ENCODE assay signal across 19 cellular contexts in genomic region chr6:138514860-138515540, GRCh38. TPM values are rescaled to one million over a fixed set of nuclear protein-coding genes. Genes with fewer than 3 reads are reported as not detected.
DNase-seq lines count a peak whose midpoint lies in the region; ATAC-seq, FAIRE-seq and TF ChIP-seq lines count a peak whose summit lies in the region.
"Had no signal": no experiment of that assay in that cellular context is flagged by ENCODE, and none has a peak within 500 bp of the region (broad histone marks: within the 10 kb centered on the region; RNA-seq: fewer than 3 reads in every experiment).

No MANE protein-coding gene starts in this region.

- no peaks in the 10 kb centered on the region for H3K79me2 ChIP-seq in DND-41 (ENCODE audit: insufficient read depth, low read length)
- H3K79me2 ChIP-seq in HepG2 (ENCODE audit: insufficient read depth, low read length): peaks cover 54% of the 10 kb centered on the region
- no peaks in the 10 kb centered on the region for H3K79me2 ChIP-seq in Karpas-422 (ENCODE audit: low read length)

- no peak overlapping the region for H2BK5ac ChIP-seq in mesenchymal stem cell (ENCODE audit: low read depth, low read length, poor library complexity, severe bottlenecking)

- H3K79me1 ChIP-seq in mesenchymal stem cell (replicated peaks; ENCODE audit: low read length, poor library complexity, severe bottlenecking): peaks cover 27% of the 10 kb centered on the region

- FAIRE-seq in HepG2 (lab: Jason Lieb, UNC): no peak

- no peaks in the 10 kb centered on the region for H3K27me3 ChIP-seq in CD4-positive, alpha-beta memory T cell (ENCODE audit: insufficient read depth, low read length)
- peaks cover 4% of the 10 kb centered on the region for H3K27me3 ChIP-seq in DND-41 (ENCODE audit: insufficient read depth, low read length, poor library complexity)
- H3K27me3 ChIP-seq in HepG2 (ENCODE audit: control insufficient read depth in 1 of 2, insufficient read depth in 2 of 2, low read length in 2 of 2): no peaks in the 10 kb centered on the region
- H3K27me3 ChIP-seq in mesenchymal stem cell (ENCODE audit: control insufficient read depth in 1 of 2, insufficient read depth in 1 of 2, low read length in 2 of 2): no peaks in the 10 kb centered on the region
- no peaks in the 10 kb centered on the region for H3K27me3 ChIP-seq in Karpas-422 (ENCODE audit: low read length)
- H3K27me3 ChIP-seq: gastroesophageal sphincter, sigmoid colon had no signal

- no peak for TF ChIP-seq POLR2A in HepG2 (IDR thresholded peaks at IDR 0.05; ENCODE audit: insufficient read depth in 1 of 2, low read depth in 2 of 2, low read length in 2 of 2)

- no peak overlapping the region for H2BK12ac ChIP-seq in mesenchymal stem cell (ENCODE audit: low read length in 2 of 2)

- peaks cover 5% of the 10 kb centered on the region for H3K4me1 ChIP-seq in CD4-positive, alpha-beta memory T cell (ENCODE audit: insufficient read depth, low read length)
- H3K4me1 ChIP-seq in DND-41 (ENCODE audit: insufficient read depth, low read length): peaks cover 8% of the 10 kb centered on the region; the same call in 1 of the 2 replicates
- peaks cover 17% of the 10 kb centered on the region for H3K4me1 ChIP-seq in HepG2 (ENCODE audit: insufficient read depth, low read length)
- no peaks in the 10 kb centered on the region for H3K4me1 ChIP-seq in mesenchymal stem cell (ENCODE audit: control insufficient read depth, insufficient read depth, low read depth, low read length)
- peaks cover 7% of the 10 kb centered on the region for H3K4me1 ChIP-seq in Karpas-422 (ENCODE audit: low read length)
- H3K4me1 ChIP-seq: BE2C, gastroesophageal sphincter, sigmoid colon had no signal

- H3K9ac ChIP-seq in DND-41 (ENCODE audit: low read depth, low read length) (no peak overlapping the region), HepG2 (ENCODE audit: insufficient read depth, low read depth, low read length) (no peak overlapping the region), mesenchymal stem cell (ENCODE audit: low read length) (no peak overlapping the region), Karpas-422 (ENCODE audit: low read length) (no peak overlapping the region)

- no peak overlapping the region for H3K27ac ChIP-seq in CD4-positive, alpha-beta memory T cell (ENCODE audit: low read depth, low read length)
- H3K27ac ChIP-seq in DND-41 (ENCODE audit: low read length): no peak overlapping the region
- H3K27ac ChIP-seq in HepG2 (ENCODE audit: extremely low read length, insufficient read depth, low read length): peak overlapping the region; percentile 2
- no peak overlapping the region for H3K27ac ChIP-seq in mesenchymal stem cell (ENCODE audit: low read length, poor library complexity, severe bottlenecking)
- H3K27ac ChIP-seq in Karpas-422 (ENCODE audit: low read length): no peak overlapping the region
- H3K27ac ChIP-seq: epithelial cell of prostate, gastroesophageal sphincter, sigmoid colon, thoracic aorta, VCaP had no signal

- H3K9me3 ChIP-seq in CD4-positive, alpha-beta memory T cell (ENCODE audit: control insufficient read depth in 1 of 2, low read length in 2 of 2): no peaks in the 10 kb centered on the region
- peaks cover 2% of the 10 kb centered on the region for H3K9me3 ChIP-seq in DND-41 (ENCODE audit: insufficient read depth, low read length, severe bottlenecking)
- peaks cover 5% of the 10 kb centered on the region for H3K9me3 ChIP-seq in HepG2 (ENCODE audit: low read length)
- H3K9me3 ChIP-seq in mesenchymal stem cell (ENCODE audit: control insufficient read depth, low read length): peaks cover 6% of the 10 kb centered on the region
- no peaks in the 10 kb centered on the region for H3K9me3 ChIP-seq in Karpas-422 (ENCODE audit: low read length)
- H3K9me3 ChIP-seq: BE2C, sigmoid colon, thoracic aorta had no signal

- TF ChIP-seq EP300 in HepG2 (IDR thresholded peaks at IDR 0.05; ENCODE audit: low read depth in 2 of 2, low read length in 2 of 2): no peak
- no peak for TF ChIP-seq EP300 in HepG2 (CRISPR knock-in tag; IDR thresholded peaks at IDR 0.05; ENCODE audit: borderline replicate concordance)

- H3K4me1 Mint-ChIP-seq in CD4-positive, alpha-beta memory T cell: peaks cover 3 to 19% (median 9%) of the 10 kb centered on the region in 4 donors
- H3K4me1 Mint-ChIP-seq in activated CD4-positive, alpha-beta memory T cell treated with anti-CD3 and anti-CD28 coated beads, Interleukin-2, amount 10 ng/mL, durations not matched to agents 7 days and 5 days: peaks cover 25% of the 10 kb centered on the region

- no peak overlapping the region for H2AK5ac ChIP-seq in mesenchymal stem cell (ENCODE audit: low read length, severe bottlenecking)

- H4K91ac ChIP-seq in mesenchymal stem cell (ENCODE audit: low read length): no peak overlapping the region

- peak; percentile 25 to 61 (median 36) for DNase-seq in CD4-positive, alpha-beta memory T cell
- DNase-seq in DND-41: peak; percentile 13
- DNase-seq in activated CD4-positive, alpha-beta memory T cell treated with anti-CD3 and anti-CD28 coated beads, Interleukin-2, amount 10 ng/mL, durations not matched to agents 7 days and 5 days: peak; percentile 73
- DNase-seq in HepG2 (ENCODE audit: low spot score): no peak
- DNase-seq in HCEC 1CT: no peak
- DNase-seq in mesenchymal stem cell: no peak
- DNase-seq in Karpas-422: no peak
- DNase-seq: amniotic stem cell; BE2C; DMS79 treated with DMSO at 0.1 percent for 48 hours; NCI-H446 treated with DMSO at 0.1 percent for 48 hours; OCI-M1; sigmoid colon; stimulated activated CD4-positive, alpha-beta T cell treated with anti-CD3 and anti-CD28 coated beads, Interleukin-2, amount 100 ng/mL, for 48 hours; SW 1271 had no signal

- no peak overlapping the region for H3K4me3 ChIP-seq in CD4-positive, alpha-beta memory T cell (ENCODE audit: low read length in 2 of 2)
- H3K4me3 ChIP-seq in DND-41 (ENCODE audit: low read depth in 1 of 2, low read length in 2 of 2): no peak overlapping the region
- no peak overlapping the region for H3K4me3 ChIP-seq in HepG2 (replicated peaks in 1 of 3; ENCODE audit: insufficient read depth in 1 of 3, low read depth in 2 of 3, low read length in 3 of 3)
- H3K4me3 ChIP-seq in mesenchymal stem cell (ENCODE audit: insufficient read depth in 1 of 2, low read depth in 1 of 2, low read length in 2 of 2): no peak overlapping the region
- H3K4me3 ChIP-seq in Karpas-422 (ENCODE audit: low read length): no peak overlapping the region
- H3K4me3 ChIP-seq: gastroesophageal sphincter, sigmoid colon, thoracic aorta had no signal

- H3K23ac ChIP-seq in mesenchymal stem cell (ENCODE audit: low read length in 2 of 2): no peak overlapping the region

- WGBS in HepG2 (ENCODE audit: low lambda C conversion rate): 96% methylated on average over 9 of the region's 9 CpGs
- 87% methylated on average over 6 of the region's 9 CpGs for WGBS in mesenchymal stem cell

- TF ChIP-seq RAD21 in HepG2 (CRISPR knock-in tag; IDR thresholded peaks at IDR 0.05): no peak

- peak overlapping the region in 4 of 7 donors; percentile 20 to 50 (median 40) for H3K27ac Mint-ChIP-seq in CD4-positive, alpha-beta memory T cell
- H3K27ac Mint-ChIP-seq in activated CD4-positive, alpha-beta memory T cell treated with anti-CD3 and anti-CD28 coated beads, Interleukin-2, amount 10 ng/mL, durations not matched to agents 7 days and 5 days: peak overlapping the region; percentile 3

- CTCF ChIA-PET in CD4-positive, alpha-beta memory T cell (lab: Charles Lee; ENCODE audit: partially characterized antibody): interaction anchor here (2.4 to 10.7 kb wide), 3 partner anchors 59 to 398 kb away, joined by 7 to 147 read pairs (median 141); no protein-coding TSS in a partner anchor
- CTCF ChIA-PET in activated CD4-positive, alpha-beta memory T cell treated with anti-CD3 and anti-CD28 coated beads, Interleukin-2, amount 10 ng/mL, durations not matched to agents 7 days and 5 days (lab: Charles Lee): interaction anchor here (0.8 to 7.3 kb wide), 5 partner anchors 9 to 399 kb away, joined by 3 to 74 read pairs (median 3); no protein-coding TSS in a partner anchor
- CTCF ChIA-PET in HepG2 (lab: Yijun Ruan, JAX; ENCODE audit: low intra/inter-chr PET ratio, low total read pairs): interaction anchor here (2.0 kb wide), 1 partner anchor 86 kb away, joined by 5 read pairs; no protein-coding TSS in a partner anchor

- H3K4me3 Mint-ChIP-seq in CD4-positive, alpha-beta memory T cell: peak overlapping the region in 1 of 8 donors; percentile 7
- H3K4me3 Mint-ChIP-seq in activated CD4-positive, alpha-beta memory T cell treated with anti-CD3 and anti-CD28 coated beads, Interleukin-2, amount 10 ng/mL, durations not matched to agents 7 days and 5 days: no peak overlapping the region

- POLR2A ChIA-PET in CD4-positive, alpha-beta memory T cell (lab: Charles Lee; ENCODE audit: partially characterized antibody): interaction anchor here (0.7 kb wide), 1 partner anchor 1188 kb away, joined by 3 read pairs; no protein-coding TSS in a partner anchor
- POLR2A ChIA-PET in activated CD4-positive, alpha-beta memory T cell treated with anti-CD3 and anti-CD28 coated beads, Interleukin-2, amount 10 ng/mL, durations not matched to agents 7 days and 5 days (lab: Charles Lee): no interaction called here
- POLR2A ChIA-PET in HepG2 (lab: Yijun Ruan, JAX): interaction anchor here (1.1 kb wide), 1 partner anchor 58 kb away, joined by 5 read pairs; no protein-coding TSS in a partner anchor

- no peak overlapping the region for H4K8ac ChIP-seq in mesenchymal stem cell (ENCODE audit: low read length)

- no peaks in the 10 kb centered on the region for H3K36me3 ChIP-seq in CD4-positive, alpha-beta memory T cell (ENCODE audit: insufficient read depth, low read length)
- H3K36me3 ChIP-seq in DND-41 (ENCODE audit: insufficient read depth, low read length) (no peaks in the 10 kb centered on the region), HepG2 (replicated peaks in 1 of 2; ENCODE audit: control insufficient read depth in 1 of 2, insufficient read depth in 2 of 2, low read length in 2 of 2) (no peaks in the 10 kb centered on the region; a peak in 1 of 5 replicates), mesenchymal stem cell (ENCODE audit: control insufficient read depth in 1 of 2, insufficient read depth in 2 of 2, low read depth in 1 of 2, low read length in 2 of 2) (peaks cover 3 to 9% of the 10 kb centered on the region in 2 experiments), Karpas-422 (ENCODE audit: insufficient read depth, low read length) (no peaks in the 10 kb centered on the region)
- H3K36me3 ChIP-seq: BE2C, gastroesophageal sphincter, sigmoid colon, thoracic aorta had no signal

- H4K20me1 ChIP-seq in DND-41 (ENCODE audit: insufficient read depth, low read length) (no peaks in the 10 kb centered on the region), HepG2 (ENCODE audit: insufficient read depth, low read length) (no peaks in the 10 kb centered on the region), Karpas-422 (ENCODE audit: insufficient read depth, low read depth, low read length) (no peaks in the 10 kb centered on the region)

- no peaks in the 10 kb centered on the region for H3K36me3 Mint-ChIP-seq in CD4-positive, alpha-beta memory T cell
- H3K36me3 Mint-ChIP-seq in activated CD4-positive, alpha-beta memory T cell treated with anti-CD3 and anti-CD28 coated beads, Interleukin-2, amount 10 ng/mL, durations not matched to agents 7 days and 5 days (ENCODE audit: low read depth): no peaks in the 10 kb centered on the region

- H3K14ac ChIP-seq in mesenchymal stem cell (ENCODE audit: low read length in 2 of 2): no peak overlapping the region

- in situ Hi-C loops in HepG2 (cut with HindIII; ENCODE audit: extremely low pct_ligation_motif_present, low pct_unique_long_range_greater_than_20kb): no loop called here

- ATAC-seq in DND-41 (ENCODE audit: insufficient read depth, low read depth) (peak; percentile 83), HepG2 (no peak)
- ATAC-seq: gastroesophageal sphincter had no signal

- intact Hi-C loops in CD4-positive, alpha-beta memory T cell (cut with micrococcal nuclease): no loop called here
- intact Hi-C loops in HepG2 (cut with micrococcal nuclease; ENCODE audit: unreplicated experiment): loop anchor here (5.0 kb wide), 1 partner anchor 252 kb away; no protein-coding TSS in a partner anchor

- no peak overlapping the region for H3K4me2 ChIP-seq in DND-41 (ENCODE audit: insufficient read depth, low read length)
- H3K4me2 ChIP-seq in HepG2 (ENCODE audit: low read depth, low read length): no peak overlapping the region
- H3K4me2 ChIP-seq in mesenchymal stem cell (ENCODE audit: low read length, poor library complexity, severe bottlenecking): no peak overlapping the region
- H3K4me2 ChIP-seq in Karpas-422 (ENCODE audit: low read depth, low read length, poor library complexity, severe bottlenecking): no peak overlapping the region

- BruUV-seq in HepG2 (replicated peaks; lab: Mats Ljungman, UMichigan): no TSS peak

- H3K4ac ChIP-seq in mesenchymal stem cell (ENCODE audit: low read depth in 1 of 2, low read length in 2 of 2): no peak overlapping the region

- H3K9me3 Mint-ChIP-seq in CD4-positive, alpha-beta memory T cell: peaks cover 0 to 3% (median 0%) of the 10 kb centered on the region in 8 donors
- H3K9me3 Mint-ChIP-seq in activated CD4-positive, alpha-beta memory T cell treated with anti-CD3 and anti-CD28 coated beads, Interleukin-2, amount 10 ng/mL, durations not matched to agents 7 days and 5 days: no peaks in the 10 kb centered on the region

- no peak overlapping the region for H2BK120ac ChIP-seq in mesenchymal stem cell (ENCODE audit: low read depth, low read length)

- H3K9me2 ChIP-seq in Karpas-422 (replicated peaks; ENCODE audit: insufficient read depth, low read length): no peaks in the 10 kb centered on the region

- no peak overlapping the region for H3K18ac ChIP-seq in mesenchymal stem cell (ENCODE audit: low read depth in 1 of 2, low read length in 2 of 2)

- H2BK15ac ChIP-seq in mesenchymal stem cell (ENCODE audit: low read depth, poor library complexity, severe bottlenecking): no peak overlapping the region

- H3K27me3 Mint-ChIP-seq in CD4-positive, alpha-beta memory T cell: peaks cover 5 to 7% of the 10 kb centered on the region in 2 donors
- H3K27me3 Mint-ChIP-seq in activated CD4-positive, alpha-beta memory T cell treated with anti-CD3 and anti-CD28 coated beads, Interleukin-2, amount 10 ng/mL, durations not matched to agents 7 days and 5 days: peaks cover 11% of the 10 kb centered on the region

- no peak for TF ChIP-seq CTCF in DND-41 (IDR thresholded peaks at IDR 0.05; ENCODE audit: borderline replicate concordance, extremely low read depth, low read length, poor library complexity, severe bottlenecking)
- no peak for TF ChIP-seq CTCF in HepG2 (CRISPR knock-in tag; IDR thresholded peaks at IDR 0.05)

- no peak overlapping the region for H2AFZ ChIP-seq in DND-41 (ENCODE audit: low read depth, low read length)
- H2AFZ ChIP-seq in HepG2 (ENCODE audit: low read length): no peak overlapping the region
- H2AFZ ChIP-seq in mesenchymal stem cell (ENCODE audit: low read depth, low read length): no peak overlapping the region
- H2AFZ ChIP-seq in Karpas-422 (ENCODE audit: low read length): no peak overlapping the region

RNA-seq across cellular contexts. Expression of gene NHSL1, which starts 15.7 kb away (rescaled TPM):
- total RNA-seq in CD4-positive, alpha-beta memory T cell: under 1 TPM; 0.53 to 0.58 TPM
- not detected for polyA plus RNA-seq in CD4-positive, alpha-beta memory T cell
- 1 to 10 TPM; 1.0 to 1.4 TPM for total RNA-seq in activated CD4-positive, alpha-beta memory T cell treated with anti-CD3 and anti-CD28 coated beads, Interleukin-2, amount 10 ng/mL, durations not matched to agents 7 days and 5 days
- total RNA-seq in HepG2 (2016; rRNA removed; fragmentation: Illumina TruSeq; extraction: Trizol): 53.6 and 59.5 TPM in 2 replicates
- 19.0 and 21.3 TPM in 2 replicates for total RNA-seq in HepG2 (2016; cell fraction: cytosol; rRNA removed; fragmentation: Illumina TruSeq; extraction: Trizol; ENCODE audit: low read depth)
- 55.9 and 56.5 TPM in 2 replicates for total RNA-seq in HepG2 (2016; cell fraction: insoluble cytoplasmic fraction; rRNA removed; fragmentation: Illumina TruSeq; extraction: Trizol)
- 22.2 and 23.0 TPM in 2 replicates for total RNA-seq in HepG2 (2016; cell fraction: membrane; rRNA removed; fragmentation: Illumina TruSeq; extraction: Trizol)
- total RNA-seq in HepG2 (2016; cell fraction: nucleus; rRNA removed; fragmentation: Illumina TruSeq; extraction: Trizol): 124 and 133 TPM in 2 replicates
- 22.6 and 24.9 TPM in 2 replicates for polyA plus RNA-seq in HepG2 (2011; rRNA removed)
- 11.6 and 12.3 TPM in 2 replicates for polyA plus RNA-seq in HepG2 (2011; cell fraction: cytosol; rRNA removed)
- 42.8 and 45.1 TPM in 2 replicates for polyA plus RNA-seq in HepG2 (2011; cell fraction: nucleus; rRNA removed)
- polyA plus RNA-seq in HepG2 (2012): 23.2 and 25.7 TPM in 2 replicates
- 3.5 and 3.8 TPM in 2 replicates for polyA plus RNA-seq in HepG2 (2016; cell fraction: cytosol; fragmentation: Illumina TruSeq; extraction: Trizol; ENCODE audit: low read depth)
- 20.6 and 26.3 TPM in 2 replicates for polyA plus RNA-seq in HepG2 (2016; cell fraction: insoluble cytoplasmic fraction; fragmentation: Illumina TruSeq; extraction: Trizol; ENCODE audit: low read depth)
- 6.4 and 7.5 TPM in 2 replicates for polyA plus RNA-seq in HepG2 (2016; cell fraction: membrane; fragmentation: Illumina TruSeq; extraction: Trizol; ENCODE audit: low read depth)
- polyA plus RNA-seq in HepG2 (2016; cell fraction: nucleus; fragmentation: Illumina TruSeq; extraction: Trizol; ENCODE audit: insufficient read depth, low read depth): 67.3 and 71.2 TPM in 2 replicates
- 4.6 and 265 TPM in 2 replicates for polyA minus RNA-seq in HepG2 (2011; rRNA and poly(A)+ RNA removed; ENCODE audit: low replicate concordance)
- 58.2 and 64.4 TPM in 2 replicates for polyA minus RNA-seq in HepG2 (2011; cell fraction: cytosol; rRNA and poly(A)+ RNA removed)
- 179 and 208 TPM in 2 replicates for polyA minus RNA-seq in HepG2 (2011; cell fraction: nucleus; rRNA and poly(A)+ RNA removed)
- 16.1 TPM for polyA plus RNA-seq in mesenchymal stem cell (2013, experiment 1 of 2)
- polyA plus RNA-seq in mesenchymal stem cell (2013, experiment 2 of 2): 16.4 TPM
- 2.6 and 3.8 TPM in 2 replicates for total RNA-seq in Karpas-422 (2014; rRNA removed; shearing (Covaris generic); ENCODE audit: low replicate concordance)

Comparison
In these comparisons a context has a peak if more than half of its experiments do, and no peak if none do; other contexts are left out.
1. DNase-seq: peak in CD4-positive, alpha-beta memory T cell (5 of 5), DND-41 (single experiment) and activated CD4-positive, alpha-beta memory T cell treated with anti-CD3 and anti-CD28 coated beads, Interleukin-2, amount 10 ng/mL, durations not matched to agents 7 days and 5 days (single experiment); none in HepG2 (single experiment), HCEC 1CT (single experiment), mesenchymal stem cell (single experiment) and Karpas-422 (single experiment).